ENCODE assay signal across 20 cellular contexts in the genomic region with DNA sequence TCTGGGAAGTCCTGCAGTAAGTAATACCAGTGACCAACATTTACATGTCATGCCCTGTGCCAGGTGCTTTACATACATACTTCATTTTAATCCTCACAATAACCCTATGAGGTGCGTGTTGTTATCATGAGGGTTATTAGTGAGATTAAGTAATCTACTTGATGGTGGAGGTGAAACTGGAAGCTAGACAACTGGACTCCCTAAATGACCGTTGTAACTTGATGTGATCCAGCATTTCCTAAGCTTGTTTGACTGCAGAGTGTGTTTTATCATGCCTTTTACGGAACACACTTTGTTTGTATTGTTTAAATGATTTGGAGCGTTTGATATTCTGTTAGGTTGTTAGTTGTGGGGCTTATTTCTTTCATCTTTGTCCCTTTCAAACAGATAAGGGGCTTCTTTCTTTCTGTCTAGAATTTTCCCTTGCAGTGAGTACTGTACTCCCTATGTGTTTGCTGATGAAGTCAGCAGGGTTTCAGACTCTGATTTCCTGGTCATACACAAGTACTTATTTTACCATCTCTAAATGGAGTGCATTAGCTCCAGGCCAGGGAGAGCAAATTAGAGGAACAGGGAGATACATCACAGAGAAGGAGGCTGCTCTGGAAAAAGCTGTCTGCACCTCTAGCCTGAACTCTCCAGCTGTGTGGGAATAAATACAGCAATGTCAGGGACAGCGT. TPM values are rescaled to one million over a fixed set of nuclear protein-coding genes. Genes with fewer than 3 reads are reported as not detected.
A peak's percentile ranks its signal among the peaks of the same experiment; 100 is the strongest.
DNase-seq lines count a peak whose midpoint lies in the region; FAIRE-seq and TF ChIP-seq lines count a peak whose summit lies in the region.
"Had no signal": no experiment of that assay in that cellular context is flagged by ENCODE, and none has a peak within 500 bp of the region (broad histone marks: within the 10 kb centered on the region; RNA-seq: fewer than 3 reads in every experiment).

No MANE protein-coding gene starts in this region.

- H4K20me1 ChIP-seq in H9 (ENCODE audit: control insufficient read depth, insufficient read depth, insufficient read length), result no peaks in the 10 kb centered on the region
- no peaks in the 10 kb centered on the region for H4K20me1 ChIP-seq in MM.1S (ENCODE audit: insufficient read depth, low read length)
- peaks cover 67% of the 10 kb centered on the region for H4K20me1 ChIP-seq in GM23248 (ENCODE audit: insufficient read depth)

- H3K4me3 ChIP-seq in MM.1S (ENCODE audit: low read length) (peak overlapping the region; percentile 17; the same call in 1 of the 2 replicates), WERI-Rb-1 (ENCODE audit: low read depth, low read length) (no peak overlapping the region), GM23248 (no peak overlapping the region)
- H3K4me3 ChIP-seq: heart right ventricle, MG63, thyroid gland had no signal

- H3K23ac ChIP-seq in H9 (ENCODE audit: insufficient read length, low read depth, low read length), result no peak overlapping the region

- no peak overlapping the region for H3K4me2 ChIP-seq in H9 (ENCODE audit: insufficient read depth, insufficient read length, low read length)
- peak overlapping the region; percentile 76 for H3K4me2 ChIP-seq in MM.1S (ENCODE audit: low read depth, low read length)
- no peak overlapping the region for H3K4me2 ChIP-seq in GM23248 (ENCODE audit: unreplicated experiment)

- H3K9me2 ChIP-seq in MM.1S (replicated peaks; ENCODE audit: insufficient read depth, low read length), result no peaks in the 10 kb centered on the region
- no peaks in the 10 kb centered on the region for H3K9me2 ChIP-seq in GM23248 (ENCODE audit: insufficient read depth)

- H3K4me1 Mint-ChIP-seq in H9 (peaks cover 49 to 62% of the 10 kb centered on the region in 2 experiments), nephron (peaks cover 72% of the 10 kb centered on the region)

- H2BK20ac ChIP-seq in H9 (ENCODE audit: low read depth, low read length, poor library complexity, severe bottlenecking), result no peak overlapping the region

- H2BK15ac ChIP-seq in H9 (ENCODE audit: low read depth, low read length), result no peak overlapping the region

- whole genome bisulfite sequencing in H9 (ENCODE audit: extremely low coverage, insufficient read length, low lambda C conversion rate), result no CpG with 5 or more reads among the region's 5 CpGs
- 92 to 94% methylated on average over 5 of the region's 5 CpGs for WGBS in GM23248 (ENCODE audit: low coverage in 1 of 2, low lambda C conversion rate in 2 of 2, missing lambda C conversion rate in 2 of 2), 2 experiments

- FAIRE-seq in urothelium cell line (lab: Jason Lieb, UNC), result no peak
- FAIRE-seq: H54, HTR-8/SVneo had no signal

- H2BK12ac ChIP-seq in H9 (ENCODE audit: insufficient read length, low read depth, low read length), result no peak overlapping the region

- no peak overlapping the region for H2BK5ac ChIP-seq in H9 (ENCODE audit: insufficient read length, low read length)

- H3K36me3 Mint-ChIP-seq in H9 (ENCODE audit: insufficient read depth in 1 of 3, low read depth in 3 of 3) (peaks cover 0 to 2% (median 0%) of the 10 kb centered on the region in 3 experiments; a peak in 2 of 7 replicates), nephron (ENCODE audit: low read depth) (peaks cover 3% of the 10 kb centered on the region)

- H3K27ac Mint-ChIP-seq in H9, result no peak overlapping the region
- H3K27ac Mint-ChIP-seq in nephron, result peak overlapping the region; percentile 20 to 41 (median 39)

- H3F3A ChIP-seq in MM.1S (ENCODE audit: insufficient read depth, low read length), result peaks cover 94% of the 10 kb centered on the region
- 0 out of 2 replicates have a peak, but pooled peaks cover 9% of the 10 kb centered on the region for H3F3A ChIP-seq in GM23248 (ENCODE audit: insufficient read depth)

- H3K79me2 ChIP-seq in H9 (ENCODE audit: insufficient read depth, low read length) (no peaks in the 10 kb centered on the region; the same call in 1 of the 2 replicates), MM.1S (ENCODE audit: low read length) (peaks cover 100% of the 10 kb centered on the region), GM23248 (ENCODE audit: insufficient read depth) (peaks cover 100% of the 10 kb centered on the region)

- no peak overlapping the region for H2AFZ ChIP-seq in H9 (ENCODE audit: low read length)
- H2AFZ ChIP-seq in MM.1S (ENCODE audit: low read length), result no peak overlapping the region
- H2AFZ ChIP-seq in GM23248, result no peak overlapping the region

- H3K9me3 Mint-ChIP-seq in H9, result no peaks in the 10 kb centered on the region
- H3K9me3 Mint-ChIP-seq in nephron, result no peaks in the 10 kb centered on the region
- H3K9me3 Mint-ChIP-seq: T-helper 1 cell treated with Interleukin-12 subunit alpha and Interleukin-12 subunit beta and Interleukin-4 antibody, amounts not matched to agents 30 μg/mL and 1 μg/mL, for 36 hours had no signal

- H3K79me1 ChIP-seq in H9 (ENCODE audit: insufficient read depth, low read depth, low read length, poor library complexity, severe bottlenecking), result peaks cover 3% of the 10 kb centered on the region

- H3K9ac ChIP-seq in H9 (ENCODE audit: extremely low read depth, insufficient read length, low read length) (no peak overlapping the region), MM.1S (ENCODE audit: low read length) (peak overlapping the region; percentile 54), GM23248 (no peak overlapping the region)

- no peak overlapping the region for H2BK120ac ChIP-seq in H9 (ENCODE audit: low read depth, low read length, poor library complexity, severe bottlenecking)

- no peak overlapping the region for H3K4ac ChIP-seq in H9 (ENCODE audit: low read depth, low read length)

- H3K27ac ChIP-seq in H9 (ENCODE audit: insufficient read length, low read depth, low read length), result no peak overlapping the region
- H3K27ac ChIP-seq in MM.1S (ENCODE audit: low read length), result peak overlapping the region; percentile 92
- peak overlapping the region; percentile 47 for H3K27ac ChIP-seq in WERI-Rb-1
- H3K27ac ChIP-seq in GM23248, result no peak overlapping the region
- H3K27ac ChIP-seq: brain microvascular endothelial cell, thyroid gland had no signal

- H3T11ph ChIP-seq in H9 (ENCODE audit: low read length), result no peak overlapping the region

- H3K4me3 Mint-ChIP-seq in H9 (no peak overlapping the region), nephron (no peak overlapping the region)
- H3K4me3 Mint-ChIP-seq: T-helper 1 cell treated with Interleukin-12 subunit alpha and Interleukin-12 subunit beta and Interleukin-4 antibody, amounts not matched to agents 30 μg/mL and 1 μg/mL, for 36 hours had no signal

- no peak for DNase-seq in H9
- DNase-seq in MM.1S, result peak; percentile 47
- DNase-seq in WERI-Rb-1, result no peak
- no peak for DNase-seq in GM23248
- no peak for DNase-seq in germinal center (ENCODE audit: low spot score)
- no peak for DNase-seq in urothelium cell line (ENCODE audit: low spot score)
- DNase-seq: activated CD4-positive, CD25-positive, alpha-beta regulatory T cell treated with anti-CD3 and anti-CD28 coated beads, Interleukin-2, amount 50 U/mL, for 72 hours; activated gamma-delta T cell treated with Interleukin-2 at 50 U/mL for 16 hours; brain microvascular endothelial cell; DMS 273 treated with DMSO at 0.1 percent for 48 hours; heart right ventricle; MG63; NCI-H2029 treated with DMSO at 0.1 percent for 48 hours; NK-92 treated with Interleukin-12 subunit alpha and Interleukin-12 subunit beta, amount 100 ng/mL, for 24 hours; stimulated activated CD4-positive, alpha-beta T cell treated with anti-CD3 and anti-CD28 coated beads, Interleukin-4, amount 100 ng/mL, for 4 hours; thyroid gland had no signal

- H3K4me1 ChIP-seq in H9 (ENCODE audit: insufficient read depth, low read length), result peaks cover 6% of the 10 kb centered on the region; the same call in 1 of the 2 replicates
- H3K4me1 ChIP-seq in MM.1S (ENCODE audit: low read length), result peaks cover 99% of the 10 kb centered on the region
- H3K4me1 ChIP-seq in GM23248 (ENCODE audit: insufficient read depth), result peaks cover 17% of the 10 kb centered on the region

- no peak overlapping the region for H4K5ac ChIP-seq in H9 (ENCODE audit: insufficient read length, low read depth, low read length)

- H3K23me2 ChIP-seq in H9 (ENCODE audit: insufficient read length, low read depth, low read length, poor library complexity, severe bottlenecking), result no peaks in the 10 kb centered on the region

- no peak overlapping the region for H4K8ac ChIP-seq in H9 (replicated peaks; ENCODE audit: insufficient read length, low read depth, low read length)

- H2AK5ac ChIP-seq in H9 (ENCODE audit: insufficient read length, low read length), result no peak overlapping the region

- H3K27me3 ChIP-seq in H9 (ENCODE audit: insufficient read depth, low read length), result no peaks in the 10 kb centered on the region
- H3K27me3 ChIP-seq in MM.1S (replicated peaks; ENCODE audit: insufficient read depth, low read length), result no peaks in the 10 kb centered on the region
- no peaks in the 10 kb centered on the region for H3K27me3 ChIP-seq in WERI-Rb-1 (ENCODE audit: insufficient read depth, low read depth, severe bottlenecking)
- no peaks in the 10 kb centered on the region for H3K27me3 ChIP-seq in GM23248 (replicated peaks; ENCODE audit: insufficient read depth)
- H3K27me3 ChIP-seq: brain microvascular endothelial cell, heart right ventricle, MG63, thyroid gland had no signal

- no peak overlapping the region for H3K18ac ChIP-seq in H9 (ENCODE audit: insufficient read length, low read depth, low read length)

- H3K36me3 ChIP-seq in MM.1S (replicated peaks; ENCODE audit: insufficient read depth, low read length), result 0 out of 2 replicates have a peak, but pooled peaks cover 1% of the 10 kb centered on the region
- peaks cover 2% of the 10 kb centered on the region for H3K36me3 ChIP-seq in WERI-Rb-1
- H3K36me3 ChIP-seq in GM23248 (ENCODE audit: low read depth), result no peaks in the 10 kb centered on the region
- H3K36me3 ChIP-seq: brain microvascular endothelial cell, heart right ventricle, thyroid gland had no signal

- in situ Hi-C loops in GM23248 (cut with MboI), result no loop called here

- no peak overlapping the region for H3K56ac ChIP-seq in H9 (ENCODE audit: insufficient read length, low read depth, low read length)

- H4K91ac ChIP-seq in H9 (ENCODE audit: insufficient read length, low read depth, low read length), result no peak overlapping the region

- H3K9me3 ChIP-seq in H9 (ENCODE audit: control insufficient read depth, low read depth, low read length) (no peaks in the 10 kb centered on the region), MM.1S (replicated peaks; ENCODE audit: insufficient read depth, low read length) (no peaks in the 10 kb centered on the region), WERI-Rb-1 (ENCODE audit: severe bottlenecking) (no peaks in the 10 kb centered on the region), GM23248 (ENCODE audit: low read depth) (no peaks in the 10 kb centered on the region)
- H3K9me3 ChIP-seq: heart right ventricle, MG63, thyroid gland had no signal

- TF ChIP-seq CTCF in H9 (conservative IDR thresholded peaks at IDR 0.05) (no peak), MM.1S (IDR thresholded peaks at IDR 0.05; ENCODE audit: low read length) (no peak), WERI-Rb-1 (IDR thresholded peaks at IDR 0.05; ENCODE audit: low read depth, low read length) (no peak), nephron (IDR thresholded peaks at IDR 0.05; ENCODE audit: unreplicated experiment in 3 of 3) (no peak)

- peak overlapping the region; percentile 7; the same call in 1 of the 2 replicates for H3K14ac ChIP-seq in H9 (ENCODE audit: insufficient read depth, low read length)

- H3K27me3 Mint-ChIP-seq in H9 (ENCODE audit: low read depth) (no peaks in the 10 kb centered on the region), nephron (ENCODE audit: low read depth) (no peaks in the 10 kb centered on the region)

RNA-seq across cellular contexts. Expression of a gene that starts 29.8 kb away (rescaled TPM):
- 94.9 and 97.9 TPM in 2 replicates for total RNA-seq in H9 (2021)
- 35.3 and 48.2 TPM in 2 replicates for total RNA-seq in GM23248 (2014; rRNA removed; shearing (Covaris generic))
- 4.7 and 5.5 TPM in 2 replicates for polyA plus RNA-seq in GM23248 (2016; fragmentation: Nextera tagmentation; extraction: Ambion mirVana)

Comparison
In these comparisons a context has a peak if more than half of its experiments do, and no peak if none do; other contexts are left out.
1. H3K27ac ChIP-seq: peak in MM.1S (single experiment) and WERI-Rb-1 (single experiment); none in H9 (single experiment) and GM23248 (single experiment).
2. H3K27ac Mint-ChIP-seq: peak in nephron (3 of 3); none in H9 (0 of 3).